20 cellular contexts compared by ENCODE assay signal in genomic region chr4:140059159-140059558, GRCh38.
A peak's percentile ranks its signal among the peaks of the same experiment; 100 is the strongest.
DNase-seq lines count a peak whose midpoint lies in the region; ATAC-seq and TF ChIP-seq lines count a peak whose summit lies in the region.
"Had no signal": no experiment of that assay in that cellular context is flagged by ENCODE, and none has a peak within 500 bp of the region (broad histone marks: within the 10 kb centered on the region; RNA-seq: fewer than 3 reads in every experiment).

No MANE protein-coding gene starts in this region.

- H3K27me3 ChIP-seq in hepatocyte (no peaks in the 10 kb centered on the region), prostate gland (replicated peaks; ENCODE audit: insufficient read depth) (no peaks in the 10 kb centered on the region), WERI-Rb-1 (ENCODE audit: insufficient read depth, low read depth, severe bottlenecking) (no peaks in the 10 kb centered on the region)
- H3K27me3 ChIP-seq: BE2C, dorsolateral prefrontal cortex, neutrophil had no signal

- H3K4me1 ChIP-seq in hepatocyte (ENCODE audit: insufficient read depth): peaks cover 36% of the 10 kb centered on the region
- no peaks in the 10 kb centered on the region for H3K4me1 ChIP-seq in prostate gland (replicated peaks)

- intact Hi-C loops in prostate gland (cut with DNase I): no loop called here

- H3K9me3 ChIP-seq in hepatocyte (ENCODE audit: low read depth) (no peaks in the 10 kb centered on the region), prostate gland (no peaks in the 10 kb centered on the region), WERI-Rb-1 (ENCODE audit: severe bottlenecking) (no peaks in the 10 kb centered on the region)
- H3K9me3 ChIP-seq: BE2C, neutrophil had no signal

- H3K4me2 ChIP-seq in hepatocyte: peak overlapping the region; percentile 57

- 21% methylated on average over 1 of the region's 1 CpG for WGBS in hepatocyte (ENCODE audit: low lambda C conversion rate, missing lambda C conversion rate)
- 21% methylated on average over 1 of the region's 1 CpG for WGBS in prostate gland

- TF ChIP-seq POLR2A in prostate gland (IDR thresholded peaks at IDR 0.05): no peak

- H2AFZ ChIP-seq in hepatocyte: no peak overlapping the region

- H3K36me3 ChIP-seq in hepatocyte (replicated peaks; ENCODE audit: insufficient read depth, low read depth): no peaks in the 10 kb centered on the region
- no peaks in the 10 kb centered on the region for H3K36me3 ChIP-seq in prostate gland
- H3K36me3 ChIP-seq in WERI-Rb-1: no peaks in the 10 kb centered on the region
- H3K36me3 ChIP-seq: BE2C, neutrophil had no signal

- H3K79me2 ChIP-seq in hepatocyte: peaks cover 65% of the 10 kb centered on the region

- H3K27ac ChIP-seq in hepatocyte: peak overlapping the region; percentile 59
- H3K27ac ChIP-seq in prostate gland: no peak overlapping the region
- no peak overlapping the region for H3K27ac ChIP-seq in WERI-Rb-1
- H3K27ac ChIP-seq: dorsolateral prefrontal cortex, neutrophil, SK-N-MC had no signal

- H3K4me3 ChIP-seq in hepatocyte (no peak overlapping the region), prostate gland (no peak overlapping the region), WERI-Rb-1 (ENCODE audit: low read depth, low read length) (no peak overlapping the region)
- H3K4me3 ChIP-seq: dorsolateral prefrontal cortex, K562, SK-N-MC had no signal

- DNase-seq in HT-29 (ENCODE audit: low spot score): peak; percentile 16
- DNase-seq in hepatocyte (ENCODE audit: low spot score): peak; percentile 65
- peak; percentile 31 for DNase-seq in prostate gland (ENCODE audit: low spot score)
- DNase-seq in WERI-Rb-1: no peak
- no peak for DNase-seq in NCI-H524 treated with DMSO at 0.1 percent for 48 hours (lab: John Stamatoyannopoulos, UW)
- DNase-seq in AG08395 (ENCODE audit: low spot score): no peak
- no peak for DNase-seq in stimulated activated CD4-positive, alpha-beta T cell treated with anti-CD3 and anti-CD28 coated beads, Interleukin-12 subunit alpha, Interleukin-12 subunit beta, amount 100 ng/mL, for 4 hours
- DNase-seq: activated CD8-positive, alpha-beta T cell treated with anti-CD3 and anti-CD28 coated beads for 36 hours; aorta; BE2C; DMS153; dorsolateral prefrontal cortex; NCI-H1105; NCI-H226 had no signal

- peak; percentile 50; the same call in 2 of the 3 replicates for ATAC-seq in SK-N-SH treated with all-trans-retinoic acid at 6 μM for 48 hours
- ATAC-seq: activated CD8-positive, alpha-beta T cell treated with anti-CD3 and anti-CD28 coated beads for 36 hours; activated T-helper 17 cell treated with anti-CD3 and anti-CD28 coated beads, Interleukin-2, amount 50 U/mL, for 72 hours; K562; stimulated activated effector memory CD8-positive, alpha-beta T cell treated with anti-CD3 and anti-CD28 coated beads, Interleukin-12 subunit alpha, Interleukin-12 subunit beta, amount 100 ng/mL, for 72 hours had no signal

- H4K20me1 ChIP-seq in hepatocyte (ENCODE audit: insufficient read depth, poor library complexity, severe bottlenecking): no peaks in the 10 kb centered on the region

- H3K9me2 ChIP-seq in hepatocyte (replicated peaks; ENCODE audit: insufficient read depth): no peaks in the 10 kb centered on the region

- no peak for TF ChIP-seq CTCF in hepatocyte (IDR thresholded peaks at IDR 0.05; ENCODE audit: poor library complexity)
- no peak for TF ChIP-seq CTCF in prostate gland (IDR thresholded peaks at IDR 0.05)
- TF ChIP-seq CTCF in WERI-Rb-1 (IDR thresholded peaks at IDR 0.05; ENCODE audit: low read depth, low read length): no peak

TF ChIP-seq in SK-N-SH treated with all-trans-retinoic acid at 6 μM for 48 hours, 23 proteins besides CTCF, POLR2A, EP300 and RAD21:
- TF ChIP-seq ESRRG (CRISPR knock-in tag; IDR thresholded peaks at IDR 0.05) (no peak), ZNF8 (CRISPR knock-in tag; IDR thresholded peaks at IDR 0.05) (no peak), ARNTL (CRISPR knock-in tag; IDR thresholded peaks at IDR 0.05; ENCODE audit: borderline replicate concordance, low read depth) (no peak), SNAI2 (CRISPR knock-in tag; IDR thresholded peaks at IDR 0.05) (no peak), TSHZ2 (CRISPR knock-in tag; IDR thresholded peaks at IDR 0.05) (no peak), TCF4 (CRISPR knock-in tag; IDR thresholded peaks at IDR 0.05; ENCODE audit: borderline replicate concordance) (no peak)

Comparison
In these comparisons a context has a peak if more than half of its experiments do, and no peak if none do; other contexts are left out.
1. DNase-seq: peak in HT-29 (single experiment), hepatocyte (single experiment) and prostate gland (single experiment); none in WERI-Rb-1 (single experiment), NCI-H524 treated with DMSO at 0.1 percent for 48 hours (single experiment), AG08395 (single experiment) and stimulated activated CD4-positive, alpha-beta T cell treated with anti-CD3 and anti-CD28 coated beads, Interleukin-12 subunit alpha, Interleukin-12 subunit beta, amount 100 ng/mL, for 4 hours (single experiment).